Comparison of ENCODE assay signal across 1 cellular context in the genomic region with DNA sequence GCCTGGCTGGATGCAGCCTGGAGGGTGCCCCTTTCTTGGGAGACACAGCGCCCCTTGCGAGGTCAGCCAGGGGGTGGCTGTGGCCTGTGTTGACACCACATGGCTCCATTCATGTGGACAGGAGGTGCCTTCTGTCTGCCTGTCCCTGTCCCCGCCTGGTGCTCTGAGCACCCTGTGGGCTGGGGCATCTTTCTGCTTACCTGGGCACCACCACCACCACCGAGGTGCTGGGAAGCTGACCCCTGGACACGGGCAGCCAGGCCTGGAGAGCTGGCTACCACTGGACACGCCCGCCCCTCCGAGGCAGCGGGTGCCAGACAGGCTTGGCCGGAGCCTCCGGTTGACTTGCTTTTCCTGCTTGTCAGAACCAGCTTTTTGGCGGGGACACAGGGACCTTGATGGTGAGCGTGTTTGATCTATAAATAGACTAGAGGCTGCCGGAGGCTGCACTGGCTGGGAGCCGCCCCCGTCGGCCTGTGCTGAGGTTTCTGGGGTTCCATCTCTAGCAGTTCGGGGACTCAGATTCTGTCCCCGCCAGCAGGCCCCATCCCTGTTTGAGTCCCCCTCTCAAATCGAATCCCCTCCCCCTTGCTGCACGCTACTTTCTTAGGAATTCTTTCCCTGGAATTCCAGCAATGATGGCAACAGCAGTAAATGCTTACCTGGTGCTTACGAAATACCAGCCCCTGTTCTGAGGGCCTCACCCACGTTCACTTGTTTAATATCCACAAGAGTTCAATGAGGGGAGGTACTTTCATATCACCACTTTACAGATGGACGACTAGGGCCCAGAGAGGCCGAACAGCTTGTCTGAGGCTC.
TF ChIP-seq lines count a peak whose summit lies in the region.

No MANE protein-coding gene starts in this region.

TF ChIP-seq in liver, 16 proteins besides CTCF, POLR2A, EP300 and RAD21 (continued from another document):
- no peak for TF ChIP-seq FOXA1 (IDR thresholded peaks at IDR 0.05)
- peak in 1 of 2 donors; percentile 17 for TF ChIP-seq HNF4A (conservative IDR thresholded peaks at IDR 0.05)
- TF ChIP-seq, protein P1, sequence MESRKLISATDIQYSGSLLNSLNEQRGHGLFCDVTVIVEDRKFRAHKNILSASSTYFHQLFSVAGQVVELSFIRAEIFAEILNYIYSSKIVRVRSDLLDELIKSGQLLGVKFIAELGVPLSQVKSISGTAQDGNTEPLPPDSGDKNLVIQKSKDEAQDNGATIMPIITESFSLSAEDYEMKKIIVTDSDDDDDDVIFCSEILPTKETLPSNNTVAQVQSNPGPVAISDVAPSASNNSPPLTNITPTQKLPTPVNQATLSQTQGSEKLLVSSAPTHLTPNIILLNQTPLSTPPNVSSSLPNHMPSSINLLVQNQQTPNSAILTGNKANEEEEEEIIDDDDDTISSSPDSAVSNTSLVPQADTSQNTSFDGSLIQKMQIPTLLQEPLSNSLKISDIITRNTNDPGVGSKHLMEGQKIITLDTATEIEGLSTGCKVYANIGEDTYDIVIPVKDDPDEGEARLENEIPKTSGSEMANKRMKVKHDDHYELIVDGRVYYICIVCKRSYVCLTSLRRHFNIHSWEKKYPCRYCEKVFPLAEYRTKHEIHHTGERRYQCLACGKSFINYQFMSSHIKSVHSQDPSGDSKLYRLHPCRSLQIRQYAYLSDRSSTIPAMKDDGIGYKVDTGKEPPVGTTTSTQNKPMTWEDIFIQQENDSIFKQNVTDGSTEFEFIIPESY (IDR thresholded peaks at IDR 0.05), result no peak
- TF ChIP-seq, protein P2, sequence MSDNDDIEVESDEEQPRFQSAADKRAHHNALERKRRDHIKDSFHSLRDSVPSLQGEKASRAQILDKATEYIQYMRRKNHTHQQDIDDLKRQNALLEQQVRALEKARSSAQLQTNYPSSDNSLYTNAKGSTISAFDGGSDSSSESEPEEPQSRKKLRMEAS (IDR thresholded peaks at IDR 0.05), result no peak
- TF ChIP-seq TAF1 (conservative IDR thresholded peaks at IDR 0.05), result no peak
